2 cellular contexts compared by ENCODE assay signal in the genomic region with DNA sequence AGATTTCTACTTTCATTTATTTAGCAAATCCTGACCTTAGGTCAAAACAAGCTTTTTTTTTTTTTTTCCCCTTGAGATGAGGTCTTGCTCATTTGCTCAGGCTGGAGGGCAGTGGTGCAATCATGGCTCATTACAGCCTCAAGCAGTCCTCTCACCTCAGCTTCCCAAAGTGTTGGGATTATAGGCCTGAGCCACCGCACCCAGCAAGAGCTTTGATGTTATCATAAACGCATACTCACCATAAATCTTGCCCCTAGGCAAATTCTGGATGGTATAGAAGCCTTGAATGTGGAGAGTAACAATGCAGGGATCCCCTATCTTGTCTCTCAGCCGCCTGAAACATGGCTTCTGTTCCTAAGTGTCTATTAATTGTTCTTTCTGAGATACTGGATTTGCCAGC.
TF ChIP-seq lines count a peak whose summit lies in the region.

No MANE protein-coding gene starts in this region.

TF ChIP-seq in H1, 55 proteins besides CTCF, POLR2A, EP300 and RAD21:
- TF ChIP-seq SP4 (IDR thresholded peaks at IDR 0.05; ENCODE audit: low read length), result no peak
- TF ChIP-seq TCF12 (IDR thresholded peaks at IDR 0.05; ENCODE audit: low read depth, low read length), result no peak
- no peak for TF ChIP-seq KDM4A (IDR thresholded peaks at IDR 0.05; ENCODE audit: low read depth, low read length, severe bottlenecking)
- TF ChIP-seq PHF8 (conservative IDR thresholded peaks at IDR 0.05; ENCODE audit: low read depth, low read length), result no peak
- TF ChIP-seq BCL11A (IDR thresholded peaks at IDR 0.05; ENCODE audit: low read depth in 2 of 2, low read length in 2 of 2), result no peak
- TF ChIP-seq CEBPB (IDR thresholded peaks at IDR 0.05; ENCODE audit: low read depth, low read length), result no peak
- no peak for TF ChIP-seq TBP (IDR thresholded peaks at IDR 0.05; ENCODE audit: low read depth, low read length)
- TF ChIP-seq SRF (IDR thresholded peaks at IDR 0.05; ENCODE audit: low read depth, low read length), result no peak
- no peak for TF ChIP-seq MAFK (IDR thresholded peaks at IDR 0.05; ENCODE audit: low read depth, low read length)
- TF ChIP-seq ZNF274 (IDR thresholded peaks at IDR 0.05; ENCODE audit: borderline replicate concordance, extremely low read depth, low read length), result no peak
- TF ChIP-seq FOSL1 (IDR thresholded peaks at IDR 0.05; ENCODE audit: insufficient read depth, low read depth, low read length), result no peak
TF ChIP-seq in H1: peak in this region for 0.

TF ChIP-seq in HepG2, 621 proteins besides CTCF, POLR2A, EP300 and RAD21:
- TF ChIP-seq ZNF772 (CRISPR knock-in tag; IDR thresholded peaks at IDR 0.05) (no peak), SMC3 (IDR thresholded peaks at IDR 0.05; ENCODE audit: low read length) (no peak), CHCHD3 (CRISPR knock-in tag; IDR thresholded peaks at IDR 0.05) (no peak), HNF1B (CRISPR knock-in tag; IDR thresholded peaks at IDR 0.05) (no peak)
- TF ChIP-seq, protein P1, sequence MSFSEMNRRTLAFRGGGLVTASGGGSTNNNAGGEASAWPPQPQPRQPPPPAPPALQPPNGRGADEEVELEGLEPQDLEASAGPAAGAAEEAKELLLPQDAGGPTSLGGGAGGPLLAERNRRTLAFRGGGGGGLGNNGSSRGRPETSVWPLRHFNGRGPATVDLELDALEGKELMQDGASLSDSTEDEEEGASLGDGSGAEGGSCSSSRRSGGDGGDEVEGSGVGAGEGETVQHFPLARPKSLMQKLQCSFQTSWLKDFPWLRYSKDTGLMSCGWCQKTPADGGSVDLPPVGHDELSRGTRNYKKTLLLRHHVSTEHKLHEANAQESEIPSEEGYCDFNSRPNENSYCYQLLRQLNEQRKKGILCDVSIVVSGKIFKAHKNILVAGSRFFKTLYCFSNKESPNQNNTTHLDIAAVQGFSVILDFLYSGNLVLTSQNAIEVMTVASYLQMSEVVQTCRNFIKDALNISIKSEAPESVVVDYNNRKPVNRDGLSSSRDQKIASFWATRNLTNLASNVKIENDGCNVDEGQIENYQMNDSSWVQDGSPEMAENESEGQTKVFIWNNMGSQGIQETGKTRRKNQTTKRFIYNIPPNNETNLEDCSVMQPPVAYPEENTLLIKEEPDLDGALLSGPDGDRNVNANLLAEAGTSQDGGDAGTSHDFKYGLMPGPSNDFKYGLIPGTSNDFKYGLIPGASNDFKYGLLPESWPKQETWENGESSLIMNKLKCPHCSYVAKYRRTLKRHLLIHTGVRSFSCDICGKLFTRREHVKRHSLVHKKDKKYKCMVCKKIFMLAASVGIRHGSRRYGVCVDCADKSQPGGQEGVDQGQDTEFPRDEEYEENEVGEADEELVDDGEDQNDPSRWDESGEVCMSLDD (CRISPR knock-in tag; IDR thresholded peaks at IDR 0.05; ENCODE audit: borderline replicate concordance), result no peak
